ENCODE assay signal across 27 cellular contexts in the genomic region with DNA sequence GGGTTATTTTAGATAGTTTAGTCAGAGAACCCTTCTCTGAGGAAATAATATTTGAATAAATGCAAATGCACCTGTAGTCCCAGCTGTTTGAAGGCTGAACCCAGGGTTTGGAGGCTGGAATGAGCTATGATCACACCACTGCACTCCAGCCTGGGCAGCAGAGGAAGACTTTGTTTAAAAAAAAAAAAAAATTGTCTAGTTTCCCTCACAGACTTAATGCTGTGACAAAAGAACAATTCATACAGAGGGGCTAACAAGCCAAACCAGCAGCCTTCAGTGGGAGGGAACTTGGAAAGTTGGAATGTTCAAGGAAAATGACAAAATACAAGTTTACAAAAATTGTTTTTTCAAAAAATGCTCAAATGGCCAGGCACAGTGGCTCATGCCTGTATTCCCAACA.
"Had no signal": no experiment of that assay in that cellular context is flagged by ENCODE, and none has a peak within 500 bp of the region (broad histone marks: within the 10 kb centered on the region; RNA-seq: fewer than 3 reads in every experiment).

No MANE protein-coding gene starts in this region.

- H3K36me3 ChIP-seq: cardiac muscle cell, neutrophil, pancreas, sigmoid colon, uterus had no signal

- H3K27ac ChIP-seq: body of pancreas, cardiac muscle cell, foreskin keratinocyte, neutrophil, pancreas, WERI-Rb-1 had no signal

- DNase-seq: activated CD8-positive, alpha-beta memory T cell treated with anti-CD3 and anti-CD28 coated beads for 24 hours; activated CD8-positive, alpha-beta memory T cell treated with anti-CD3 and anti-CD28 coated beads, Interleukin-2, amount 50 U/mL, for 4 hours; activated effector memory CD4-positive, alpha-beta T cell treated with Interleukin-2 at 50 U/mL for 16 hours; activated naive CD4-positive, alpha-beta T cell treated with anti-CD3 and anti-CD28 coated beads, Interleukin-2, amount 10 ng/mL, durations not matched to agents 7 days and 5 days; activated T-cell treated with anti-CD3 and anti-CD28 coated beads, Interleukin-2, amount 50 U/mL, for 72 hours; anterior cingulate cortex; body of pancreas; dermis blood vessel endothelial cell; effector CD8-positive, alpha-beta T cell; erythroblast; foreskin keratinocyte; glutamatergic neuron; hypothalamus; pancreas; sigmoid colon; stimulated activated CD4-positive, alpha-beta T cell treated with anti-CD3 and anti-CD28 coated beads, Interleukin-15, amount 100 ng/mL, for 24 hours; stimulated activated CD8-positive, alpha-beta memory T cell treated with anti-CD3 and anti-CD28 coated beads, Interleukin-4, amount 100 ng/mL, for 48 hours; stimulated activated naive B cell treated with anti-CD40 and anti-IgM and Interleukin-4, amounts not matched to agents 10 μg/mL and 1 μg/mL and 100 μg/mL, for 72 hours; T-cell; trophoblast cell; uterus; WERI-Rb-1 had no signal

- H3K4me3 Mint-ChIP-seq: activated naive CD4-positive, alpha-beta T cell treated with anti-CD3 and anti-CD28 coated beads, Interleukin-2, amount 10 ng/mL, durations not matched to agents 7 days and 5 days; activated T-cell treated with anti-CD3 and anti-CD28 coated beads, Interleukin-2, amount 50 U/mL, for 72 hours; nephron; stimulated activated naive B cell treated with anti-CD40 and anti-IgM and Interleukin-4, amounts not matched to agents 10 μg/mL and 1 μg/mL and 100 μg/mL, for 72 hours; T-cell; T-helper 2 cell treated with Interferon-gamma antibody and Interleukin-4, amounts not matched to agents 5 μg/mL and 100 μg/mL, for 36 hours had no signal

- H3K4me1 ChIP-seq: uterus had no signal

- H3K4me3 ChIP-seq: body of pancreas, cardiac muscle cell, pancreas, sigmoid colon, smooth muscle cell, uterus had no signal

- H3K4me2 ChIP-seq: smooth muscle cell had no signal

- H3K27me3 ChIP-seq: body of pancreas, cardiac muscle cell, foreskin keratinocyte, neutrophil, pancreas, sigmoid colon, uterus had no signal

- H3K9me3 ChIP-seq: body of pancreas, neutrophil, pancreas, sigmoid colon had no signal

- H3K27ac Mint-ChIP-seq: activated naive CD4-positive, alpha-beta T cell treated with anti-CD3 and anti-CD28 coated beads, Interleukin-2, amount 10 ng/mL, durations not matched to agents 7 days and 5 days; activated T-cell treated with anti-CD3 and anti-CD28 coated beads, Interleukin-2, amount 50 U/mL, for 72 hours; stimulated activated naive B cell treated with anti-CD40 and anti-IgM and Interleukin-4, amounts not matched to agents 10 μg/mL and 1 μg/mL and 100 μg/mL, for 72 hours; T-cell; T-helper 2 cell treated with Interferon-gamma antibody and Interleukin-4, amounts not matched to agents 5 μg/mL and 100 μg/mL, for 36 hours had no signal

- H3K27me3 Mint-ChIP-seq: activated naive CD4-positive, alpha-beta T cell treated with anti-CD3 and anti-CD28 coated beads, Interleukin-2, amount 10 ng/mL, durations not matched to agents 7 days and 5 days; stimulated activated naive B cell treated with anti-CD40 and anti-IgM and Interleukin-4, amounts not matched to agents 10 μg/mL and 1 μg/mL and 100 μg/mL, for 72 hours; T-cell had no signal

- ATAC-seq: activated T-cell treated with anti-CD3 and anti-CD28 coated beads, Interleukin-2, amount 50 U/mL, for 72 hours; body of pancreas; foreskin keratinocyte; pancreas; stimulated activated naive B cell treated with anti-CD40 and anti-IgM and Interleukin-4, amounts not matched to agents 10 μg/mL and 1 μg/mL and 100 μg/mL, for 72 hours; T-cell had no signal
